In genomic region chr6:145883263-145883662, GRCh38 we compare ENCODE assay signal across 16 cellular contexts.
A peak's percentile ranks its signal among the peaks of the same experiment; 100 is the strongest.
DNase-seq lines count a peak whose midpoint lies in the region; ATAC-seq and TF ChIP-seq lines count a peak whose summit lies in the region.
"Had no signal": no experiment of that assay in that cellular context is flagged by ENCODE, and none has a peak within 500 bp of the region (broad histone marks: within the 10 kb centered on the region; RNA-seq: fewer than 3 reads in every experiment).

No MANE protein-coding gene starts in this region.

- H2BK12ac ChIP-seq in mesenchymal stem cell (ENCODE audit: low read length in 2 of 2) = peak overlapping the region; percentile 78

- H3K9me3 ChIP-seq in Caco-2 = peaks cover 3% of the 10 kb centered on the region; the same call in 1 of the 2 replicates
- no peaks in the 10 kb centered on the region for H3K9me3 ChIP-seq in esophagus muscularis mucosa
- no peaks in the 10 kb centered on the region for H3K9me3 ChIP-seq in mesenchymal stem cell (ENCODE audit: control insufficient read depth, low read length)

- H4K8ac ChIP-seq in mesenchymal stem cell (ENCODE audit: low read length) = no peak overlapping the region

- H3K23ac ChIP-seq in mesenchymal stem cell (ENCODE audit: low read length in 2 of 2) = no peak overlapping the region

- H2AFZ ChIP-seq in mesenchymal stem cell (ENCODE audit: low read depth, low read length) = no peak overlapping the region

- no peaks in the 10 kb centered on the region for H3K27me3 Mint-ChIP-seq in Caco-2 (ENCODE audit: insufficient read depth, unreplicated experiment)
- no peaks in the 10 kb centered on the region for H3K27me3 Mint-ChIP-seq in natural killer cell (ENCODE audit: low read depth in 2 of 2)
- H3K27me3 Mint-ChIP-seq: B cell had no signal

- 78% methylated on average over 4 of the region's 4 CpGs for WGBS in esophagus muscularis mucosa
- 91% methylated on average over 3 of the region's 4 CpGs for WGBS in mesenchymal stem cell

- peak overlapping the region; percentile 48 to 62 (median 52) for H3K27ac ChIP-seq in esophagus muscularis mucosa (replicated peaks in 1 of 4)
- H3K27ac ChIP-seq in mesenchymal stem cell (ENCODE audit: low read length, poor library complexity, severe bottlenecking) = no peak overlapping the region
- H3K27ac ChIP-seq: BLaER1 treated with 17β-estradiol and CSF1 and Interleukin-3, amounts not matched to agents 10 nM and 100 nM had no signal

- H3K4me3 ChIP-seq in Caco-2 (ENCODE audit: low read depth, low read length) = no peak overlapping the region
- no peak overlapping the region for H3K4me3 ChIP-seq in esophagus muscularis mucosa
- no peak overlapping the region for H3K4me3 ChIP-seq in mesenchymal stem cell (ENCODE audit: insufficient read depth in 1 of 2, low read depth in 1 of 2, low read length in 2 of 2)
- H3K4me3 ChIP-seq: BLaER1 treated with 17β-estradiol and CSF1 and Interleukin-3, amounts not matched to agents 10 nM and 100 nM had no signal

- H3K36me3 Mint-ChIP-seq in Caco-2 (ENCODE audit: insufficient read depth, unreplicated experiment) = peaks cover 47% of the 10 kb centered on the region
- H3K36me3 Mint-ChIP-seq in natural killer cell = peaks cover 7% of the 10 kb centered on the region

- peaks cover 23% of the 10 kb centered on the region for H3K9me3 Mint-ChIP-seq in Caco-2 (ENCODE audit: unreplicated experiment)
- H3K9me3 Mint-ChIP-seq in natural killer cell = no peaks in the 10 kb centered on the region

- H2BK5ac ChIP-seq in mesenchymal stem cell (ENCODE audit: low read depth, low read length, poor library complexity, severe bottlenecking) = no peak overlapping the region

- H2BK120ac ChIP-seq in mesenchymal stem cell (ENCODE audit: low read depth, low read length) = no peak overlapping the region

- H3K4me3 Mint-ChIP-seq in Caco-2 (ENCODE audit: unreplicated experiment) (no peak overlapping the region), natural killer cell (no peak overlapping the region)
- H3K4me3 Mint-ChIP-seq: B cell; CD8-positive, alpha-beta T cell; H9 had no signal

- peak overlapping the region; percentile 45 to 70 for H3K18ac ChIP-seq in mesenchymal stem cell (ENCODE audit: low read depth in 1 of 2, low read length in 2 of 2)

- no peaks in the 10 kb centered on the region for H3K79me1 ChIP-seq in mesenchymal stem cell (replicated peaks; ENCODE audit: low read length, poor library complexity, severe bottlenecking)

- POLR2A ChIA-PET in Caco-2 (lab: Charles Lee) = no interaction called here

- H3K27me3 ChIP-seq in Caco-2 (replicated peaks; ENCODE audit: control insufficient read depth, insufficient read depth, low read length) (no peaks in the 10 kb centered on the region), esophagus muscularis mucosa (no peaks in the 10 kb centered on the region), mesenchymal stem cell (ENCODE audit: control insufficient read depth in 1 of 2, insufficient read depth in 1 of 2, low read length in 2 of 2) (no peaks in the 10 kb centered on the region)
- H3K27me3 ChIP-seq: BLaER1 treated with 17β-estradiol and CSF1 and Interleukin-3, amounts not matched to agents 10 nM and 100 nM had no signal

- no peak overlapping the region for H4K91ac ChIP-seq in mesenchymal stem cell (ENCODE audit: low read length)

- H3K9ac ChIP-seq in mesenchymal stem cell (ENCODE audit: low read length) = no peak overlapping the region
- H3K9ac ChIP-seq: BLaER1 treated with 17β-estradiol and CSF1 and Interleukin-3, amounts not matched to agents 10 nM and 100 nM had no signal

- H2BK15ac ChIP-seq in mesenchymal stem cell (ENCODE audit: low read depth, poor library complexity, severe bottlenecking) = no peak overlapping the region

- ATAC-seq in natural killer cell = no peak
- ATAC-seq in GM18868 (IDR thresholded peaks at IDR 0.05; ENCODE audit: unreplicated experiment) = no peak
- ATAC-seq: CD8-positive, alpha-beta T cell; HepG2 had no signal

- H3K27ac Mint-ChIP-seq in Caco-2 (ENCODE audit: unreplicated experiment) (peak overlapping the region; percentile 8), natural killer cell (no peak overlapping the region)
- H3K27ac Mint-ChIP-seq: B cell; CD8-positive, alpha-beta T cell; H9 had no signal

- no TSS peak for BruUV-seq in Caco-2 (replicated peaks; lab: Mats Ljungman, UMichigan)

- H3K36me3 ChIP-seq in Caco-2 (ENCODE audit: control insufficient read depth, insufficient read depth, low read length) (no peaks in the 10 kb centered on the region; the same call in 1 of the 2 replicates), esophagus muscularis mucosa (peaks cover 0 to 14% (median 2%) of the 10 kb centered on the region in 4 donors), mesenchymal stem cell (ENCODE audit: control insufficient read depth in 1 of 2, insufficient read depth in 2 of 2, low read depth in 1 of 2, low read length in 2 of 2) (peaks cover 0 to 26% of the 10 kb centered on the region in 2 experiments)

- intact Hi-C loops in Caco-2 (cut with micrococcal nuclease; ENCODE audit: unreplicated experiment) = no loop called here
- intact Hi-C loops in esophagus muscularis mucosa (cut with DNase I) = no loop called here
- intact Hi-C loops in natural killer cell (cut with micrococcal nuclease) = no loop called here

- CTCF ChIA-PET in Caco-2 (lab: Charles Lee) = no interaction called here

- no peak overlapping the region for H2AK5ac ChIP-seq in mesenchymal stem cell (ENCODE audit: low read length, severe bottlenecking)

- no peak overlapping the region for H3K4me2 ChIP-seq in mesenchymal stem cell (ENCODE audit: low read length, poor library complexity, severe bottlenecking)
- H3K4me2 ChIP-seq: BLaER1 treated with 17β-estradiol and CSF1 and Interleukin-3, amounts not matched to agents 10 nM and 100 nM had no signal

- TF ChIP-seq POLR2A in esophagus muscularis mucosa (IDR thresholded peaks at IDR 0.05; ENCODE audit: low read depth) = no peak

- H3K4me1 ChIP-seq in Caco-2 (peaks cover 48% of the 10 kb centered on the region), esophagus muscularis mucosa (peaks cover 6 to 72% (median 50%) of the 10 kb centered on the region in 4 donors), mesenchymal stem cell (ENCODE audit: control insufficient read depth, insufficient read depth, low read depth, low read length) (peaks cover 2% of the 10 kb centered on the region)
- H3K4me1 ChIP-seq: BLaER1 treated with 17β-estradiol and CSF1 and Interleukin-3, amounts not matched to agents 10 nM and 100 nM had no signal

- peaks cover 23% of the 10 kb centered on the region for H3K4me1 Mint-ChIP-seq in Caco-2 (ENCODE audit: low read depth, unreplicated experiment)
- H3K4me1 Mint-ChIP-seq in natural killer cell = peaks cover 3 to 4% of the 10 kb centered on the region in 2 donors
- H3K4me1 Mint-ChIP-seq: B cell, H9 had no signal

- no peak overlapping the region for H3K14ac ChIP-seq in mesenchymal stem cell (ENCODE audit: low read length in 2 of 2)

- DNase-seq in Caco-2 (no peak), NCI-H2171 (lab: John Stamatoyannopoulos, UW) (peak; percentile 40), esophagus muscularis mucosa (ENCODE audit: extremely low spot score) (no peak), mesenchymal stem cell (no peak), natural killer cell (no peak), islet precursor cell (no peak), iPS-NIHi11 (ENCODE audit: low spot score) (no peak)
- DNase-seq: CD8-positive, alpha-beta T cell; DMS153; DMS79; GDM1; H9 had no signal

- H3K4ac ChIP-seq in mesenchymal stem cell (ENCODE audit: low read depth in 1 of 2, low read length in 2 of 2) = peak overlapping the region in 1 of 2 experiments; percentile 73

- no peak for TF ChIP-seq EP300 in esophagus muscularis mucosa (IDR thresholded peaks at IDR 0.05)

- TF ChIP-seq CTCF in Caco-2 (IDR thresholded peaks at IDR 0.05; ENCODE audit: insufficient read depth in 1 of 2, low read depth in 1 of 2, low read length in 1 of 2, severe bottlenecking in 1 of 2, unreplicated experiment in 1 of 2) = no peak
- no peak for TF ChIP-seq CTCF in esophagus muscularis mucosa (IDR thresholded peaks at IDR 0.05)
- TF ChIP-seq CTCF in natural killer cell (IDR thresholded peaks at IDR 0.05) = no peak
